In the genomic region with DNA sequence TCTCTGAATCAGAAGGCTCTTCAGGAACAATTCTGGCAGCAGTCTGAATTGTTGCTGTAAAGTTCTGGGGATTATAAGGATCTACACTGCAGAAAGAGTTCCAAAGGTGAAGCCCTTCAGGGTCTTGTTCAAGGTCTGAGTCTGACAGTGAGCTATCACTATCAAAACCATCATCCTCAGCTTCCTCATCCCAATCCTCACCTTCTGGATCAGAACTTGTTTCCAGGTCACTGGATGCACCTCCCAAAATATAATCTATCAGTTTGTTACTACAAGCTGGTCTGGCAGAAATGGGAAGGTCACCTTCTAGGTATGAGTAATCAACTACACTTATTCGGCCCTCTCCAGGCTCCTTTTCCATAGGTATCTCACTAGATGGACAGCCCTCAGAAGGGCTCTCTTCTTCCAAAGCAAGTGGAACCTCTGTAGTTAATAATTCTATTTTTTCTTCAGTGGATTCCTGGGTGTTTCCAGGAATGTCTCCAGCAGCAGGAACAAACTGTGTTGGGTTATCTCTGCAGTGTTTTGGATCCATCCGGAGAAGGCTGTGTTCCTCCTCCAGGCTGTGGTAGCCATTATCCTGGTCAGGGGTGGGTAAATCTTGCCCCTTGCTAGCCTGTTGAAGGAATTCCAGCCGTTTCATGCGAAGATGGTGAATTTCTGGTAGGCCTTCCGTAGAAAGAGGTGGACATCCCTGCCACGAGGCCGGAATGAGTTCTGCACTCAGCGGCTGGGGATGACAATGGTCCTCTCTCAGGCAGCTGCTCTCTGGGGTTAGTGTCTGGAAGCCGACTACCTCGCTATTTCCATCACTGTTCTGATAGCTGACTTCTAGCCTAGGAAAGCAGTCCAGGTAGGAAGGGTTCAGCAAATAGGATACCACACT, we compare ENCODE assay signal across 8 cellular contexts. TPM values are rescaled to one million over a fixed set of nuclear protein-coding genes. Genes with fewer than 3 reads are reported as not detected.
A peak's percentile ranks its signal among the peaks of the same experiment; 100 is the strongest.
DNase-seq lines count a peak whose midpoint lies in the region; ATAC-seq, FAIRE-seq and TF ChIP-seq lines count a peak whose summit lies in the region.

No MANE protein-coding gene starts in this region.

- no peak for ATAC-seq in HG03045 (IDR thresholded peaks at IDR 0.05; ENCODE audit: unreplicated experiment)
- no peak for ATAC-seq in HG02938 (IDR thresholded peaks at IDR 0.05; ENCODE audit: unreplicated experiment)
- ATAC-seq in HG02884 (IDR thresholded peaks at IDR 0.05; ENCODE audit: unreplicated experiment), result no peak

- TF ChIP-seq CTCF in AG04449 (IDR thresholded peaks at IDR 0.05; ENCODE audit: insufficient read depth, low read length, missing control alignments) (no peak), bronchial epithelial cell (IDR thresholded peaks at IDR 0.05; ENCODE audit: insufficient read depth, low read length, severe bottlenecking) (no peak)

- CTCF ChIA-PET in AG04449 (lab: Yijun Ruan, JAX), result interaction anchor here (0.7 to 4.9 kb wide), 9 partner anchors 12 to 397 kb away, joined by 3 to 111 read pairs (median 8); partner anchors contain the start of gene PIK3C2B

- H3K27ac ChIP-seq in mucosa of rectum (ENCODE audit: low read depth in 2 of 2, low read length in 2 of 2), result peak overlapping the region; percentile 100

- DNase-seq in AG04449 (ENCODE audit: low read depth, low spot score) (no peak), bronchial epithelial cell (ENCODE audit: low read depth) (no peak), hepatic stellate cell (ENCODE audit: low spot score) (no peak)
- DNase-seq in Jurkat, Clone E6-1 (ENCODE audit: low read depth, low spot score), result no peak

- H3K9me3 ChIP-seq in mucosa of rectum (ENCODE audit: control insufficient read depth in 2 of 2, low read length in 2 of 2), result no peaks in the 10 kb centered on the region

- H3K36me3 ChIP-seq in bronchial epithelial cell (ENCODE audit: control insufficient read depth, insufficient read depth, low read length) (peaks cover 9% of the 10 kb centered on the region), mucosa of rectum (ENCODE audit: control insufficient read depth in 2 of 2, insufficient read depth in 2 of 2, low read length in 2 of 2) (peaks cover 3 to 9% of the 10 kb centered on the region in 2 donors)

- H3K4me3 ChIP-seq in AG04449 (ENCODE audit: low read depth, low read length), result peak overlapping the region; percentile 73
- peak overlapping the region; percentile 97 for H3K4me3 ChIP-seq in Jurkat, Clone E6-1 (ENCODE audit: low read length)
- peak overlapping the region; percentile 99 for H3K4me3 ChIP-seq in bronchial epithelial cell (ENCODE audit: low read depth, low read length)
- H3K4me3 ChIP-seq in mucosa of rectum (ENCODE audit: low read length in 2 of 2), result peak overlapping the region; percentile 83 to 99

- peak overlapping the region; percentile 99 to 100 for H3K9ac ChIP-seq in mucosa of rectum (ENCODE audit: low read depth in 1 of 2, low read length in 2 of 2)

- peaks cover 7 to 12% of the 10 kb centered on the region in 2 donors for H3K4me1 ChIP-seq in mucosa of rectum (ENCODE audit: control insufficient read depth in 2 of 2, insufficient read depth in 2 of 2, low read length in 2 of 2)

- H3K27me3 ChIP-seq in bronchial epithelial cell (ENCODE audit: control insufficient read depth, insufficient read depth, low read length) (no peaks in the 10 kb centered on the region), mucosa of rectum (ENCODE audit: control insufficient read depth in 2 of 2, insufficient read depth in 2 of 2, low read length in 2 of 2) (no peaks in the 10 kb centered on the region)

- POLR2A ChIA-PET in AG04449 (lab: Yijun Ruan, JAX), result interaction anchor here (0.6 to 1.6 kb wide), 2 partner anchors 11 to 21 kb away, joined by 3 to 8 read pairs; no protein-coding TSS in a partner anchor

- no peak for FAIRE-seq in bronchial epithelial cell (lab: Jason Lieb, UNC)

RNA-seq across cellular contexts. Expression of gene PPP1R15B, which starts 1.5 kb away (rescaled TPM):
- 17.1 TPM for polyA plus RNA-seq in Jurkat, Clone E6-1 (2012; ENCODE audit: insufficient read depth, insufficient read length)
- total RNA-seq in bronchial epithelial cell, result 23.4 and 33.2 TPM in 2 replicates

RNA-seq across cellular contexts. Expression of gene PLEKHA6, which starts 50.4 kb away (rescaled TPM):
- polyA plus RNA-seq in Jurkat, Clone E6-1 (2012; ENCODE audit: insufficient read depth, insufficient read length), result 0.79 TPM
- 2.1 and 3.5 TPM in 2 replicates for total RNA-seq in bronchial epithelial cell
